ENCODE assay signal across 8 cellular contexts in the genomic region with DNA sequence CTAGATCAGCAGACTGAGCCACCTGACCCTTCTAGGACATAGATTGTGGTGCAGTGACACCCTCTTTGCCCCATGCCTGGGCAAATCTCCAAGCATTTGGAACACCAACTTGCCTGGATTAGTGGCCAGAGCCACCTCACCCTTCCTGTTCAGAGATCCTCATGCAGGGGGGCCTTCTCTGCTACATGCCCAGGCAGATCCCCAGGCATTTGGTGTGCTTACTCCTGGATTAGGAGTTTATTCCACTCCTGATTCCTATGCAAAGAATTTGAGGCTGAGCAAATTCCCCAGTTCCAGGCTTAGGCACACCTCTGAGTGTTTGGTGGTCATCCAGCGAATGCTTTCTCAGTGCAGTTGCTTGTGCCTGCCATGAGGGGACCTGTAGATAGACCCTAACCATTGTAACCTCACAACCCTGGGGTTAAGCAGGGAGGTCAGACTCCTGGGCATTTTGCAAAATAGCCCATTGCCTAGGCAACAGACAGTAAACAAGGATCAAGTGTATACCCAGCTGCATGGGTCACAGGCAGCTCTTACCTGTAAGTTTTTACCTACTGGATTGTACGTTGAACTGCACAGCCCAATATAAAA.
DNase-seq lines count a peak whose midpoint lies in the region; ATAC-seq, FAIRE-seq and TF ChIP-seq lines count a peak whose summit lies in the region.
"Not testable (repeated sequence)": the region's sequence is repeated elsewhere in the genome, so short reads cannot be mapped to it uniquely, and the experiment has no call there.

No MANE protein-coding gene starts in this region.

- intact Hi-C loops in PC-3 (cut with micrococcal nuclease), result not testable (repeated sequence)

- H3K9ac ChIP-seq in PC-3 (ENCODE audit: low read length); keratinocyte (ENCODE audit: control insufficient read depth, extremely low read depth, insufficient read depth, low read length): not testable (repeated sequence)

- dilution Hi-C loops in keratinocyte (cut with MboI; ENCODE audit: extremely low pct_ligation_motif_present, low sequenced_read_pairs), result not testable (repeated sequence)

- H3K4me1 ChIP-seq in PC-3 (ENCODE audit: insufficient read depth, low read length); SJCRH30; keratinocyte (ENCODE audit: control insufficient read depth, extremely low read depth, insufficient read depth, low read length): not testable (repeated sequence)

- DNase-seq in DMS53 (lab: John Stamatoyannopoulos, UW), result peak; percentile 51
- DNase-seq in H4 (ENCODE audit: low spot score), result peak; percentile 1
- DNase-seq in PC-3; keratinocyte (ENCODE audit: low read depth, low spot score); urothelium cell line (ENCODE audit: low spot score): not testable (repeated sequence)
- DNase-seq in SJCRH30, result peak; percentile 49 to 57
- peak; percentile 0 for DNase-seq in bronchial epithelial cell (ENCODE audit: low read depth)
- DNase-seq in epithelial cell of esophagus (ENCODE audit: low read depth), result peak; percentile 4

- H3K4me3 ChIP-seq in PC-3 (ENCODE audit: low read length); SJCRH30; bronchial epithelial cell (ENCODE audit: low read depth, low read length); epithelial cell of esophagus (ENCODE audit: low read length); keratinocyte (ENCODE audit: control insufficient read depth in 2 of 3, extremely low read depth in 1 of 3, insufficient read depth in 2 of 3, low read depth in 1 of 3, low read length in 3 of 3): not testable (repeated sequence)

- H3K9me3 ChIP-seq in PC-3 (ENCODE audit: low read length); SJCRH30 (replicated peaks); keratinocyte (ENCODE audit: control insufficient read depth, low read depth, low read length): not testable (repeated sequence)

- POLR2A ChIA-PET in PC-3 (lab: Charles Lee; ENCODE audit: unreplicated experiment), result not testable (repeated sequence)

- H2AFZ ChIP-seq in PC-3 (ENCODE audit: low read length); keratinocyte (ENCODE audit: control insufficient read depth, low read length): not testable (repeated sequence)

- H3K27me3 ChIP-seq in PC-3 (ENCODE audit: low read length); SJCRH30; bronchial epithelial cell (ENCODE audit: control insufficient read depth, insufficient read depth, low read length); keratinocyte (ENCODE audit: control insufficient read depth, extremely low read depth, insufficient read depth, low read length): not testable (repeated sequence)

- TF ChIP-seq CTCF in PC-3 (conservative IDR thresholded peaks at IDR 0.05; ENCODE audit: low read depth, low read length); bronchial epithelial cell (IDR thresholded peaks at IDR 0.05; ENCODE audit: insufficient read depth, low read length, severe bottlenecking); epithelial cell of esophagus (IDR thresholded peaks at IDR 0.05; ENCODE audit: insufficient read depth, low read depth, low read length, missing control alignments); keratinocyte (optimal IDR thresholded peaks at IDR 0.05 in 1 of 3, IDR thresholded peaks at IDR 0.05 in 1 of 3, conservative IDR thresholded peaks at IDR 0.05 in 1 of 3; ENCODE audit: extremely low read depth in 1 of 3, insufficient read depth in 2 of 3, low read length in 3 of 3): not testable (repeated sequence)

- not testable (repeated sequence) for H3K9me1 ChIP-seq in keratinocyte (ENCODE audit: control insufficient read depth, extremely low read depth, insufficient read depth, low read length)

- H3K36me3 ChIP-seq in PC-3 (ENCODE audit: low read depth, low read length); SJCRH30; bronchial epithelial cell (ENCODE audit: control insufficient read depth, insufficient read depth, low read length); keratinocyte (ENCODE audit: control insufficient read depth in 2 of 2, extremely low read depth in 1 of 2, insufficient read depth in 2 of 2, low read length in 2 of 2): not testable (repeated sequence)

- peak; percentile 20; the same call in 1 of the 2 replicates for ATAC-seq in PC-3

- not testable (repeated sequence) for H3F3A ChIP-seq in PC-3 (ENCODE audit: low read length, unreplicated experiment)

- H3K27ac ChIP-seq in PC-3 (ENCODE audit: low read length); SJCRH30; keratinocyte (ENCODE audit: control insufficient read depth, insufficient read depth, low read length): not testable (repeated sequence)

- BruUV-seq in PC-3 (replicated peaks; lab: Mats Ljungman, UMichigan), result not testable (repeated sequence)

- not testable (repeated sequence) for H3K79me2 ChIP-seq in PC-3 (ENCODE audit: low read length); keratinocyte (ENCODE audit: control insufficient read depth, insufficient read depth, low read length)

- CTCF ChIA-PET in PC-3 (lab: Charles Lee), result not testable (repeated sequence)

- not testable (repeated sequence) for H4K20me1 ChIP-seq in PC-3 (ENCODE audit: low read length); keratinocyte (ENCODE audit: control insufficient read depth, extremely low read depth, insufficient read depth, low read length)

- FAIRE-seq in bronchial epithelial cell (lab: Jason Lieb, UNC), result peak; percentile 18
- peak; percentile 48 for FAIRE-seq in keratinocyte (lab: Jason Lieb, UNC)
- peak; percentile 13 for FAIRE-seq in urothelium cell line (lab: Jason Lieb, UNC)

- H3K9me2 ChIP-seq in PC-3 (replicated peaks; ENCODE audit: low read length), result not testable (repeated sequence)

- H3K4me2 ChIP-seq in PC-3 (ENCODE audit: low read length); keratinocyte (ENCODE audit: control insufficient read depth, extremely low read depth, insufficient read depth, low read depth, low read length): not testable (repeated sequence)
